Comparison of ENCODE assay signal across 4 cellular contexts in genomic region chr6:16613504-16613903, GRCh38.
DNase-seq lines count a peak whose midpoint lies in the region; ATAC-seq, FAIRE-seq and TF ChIP-seq lines count a peak whose summit lies in the region.
"Not testable (repeated sequence)": the region's sequence is repeated elsewhere in the genome, so short reads cannot be mapped to it uniquely, and the experiment has no call there.

No MANE protein-coding gene starts in this region.

- not testable (repeated sequence) for H3K9me3 ChIP-seq in HEK293 (ENCODE audit: control insufficient read depth, insufficient read depth, low read depth, low read length); esophagus muscularis mucosa; HepG2 (ENCODE audit: low read length)

- not testable (repeated sequence) for H3K27me3 ChIP-seq in esophagus muscularis mucosa; HepG2 (ENCODE audit: control insufficient read depth in 1 of 2, insufficient read depth in 2 of 2, low read length in 2 of 2)

- not testable (repeated sequence) for TF ChIP-seq CTCF in HEK293 (tag by site-specific recombination; IDR thresholded peaks at IDR 0.05); esophagus muscularis mucosa (IDR thresholded peaks at IDR 0.05); HepG2 (CRISPR knock-in tag; IDR thresholded peaks at IDR 0.05)

- not testable (repeated sequence) for H3K4me3 ChIP-seq in HEK293 (ENCODE audit: low read depth, low read length); esophagus muscularis mucosa; HepG2 (replicated peaks in 1 of 3; ENCODE audit: insufficient read depth in 1 of 3, low read depth in 2 of 3, low read length in 3 of 3)

- TF ChIP-seq RAD21 in HepG2 (CRISPR knock-in tag; IDR thresholded peaks at IDR 0.05) = not testable (repeated sequence)

- not testable (repeated sequence) for H2AFZ ChIP-seq in HepG2 (ENCODE audit: low read length)

- 97% methylated on average over 2 of the region's 2 CpGs for WGBS in esophagus muscularis mucosa
- WGBS in HepG2 (ENCODE audit: low lambda C conversion rate) = 99% methylated on average over 2 of the region's 2 CpGs

- not testable (repeated sequence) for H3K4me2 ChIP-seq in HepG2 (ENCODE audit: low read depth, low read length)

- not testable (repeated sequence) for ATAC-seq in HepG2

- not testable (repeated sequence) for TF ChIP-seq EP300 in esophagus muscularis mucosa (IDR thresholded peaks at IDR 0.05); HepG2 (IDR thresholded peaks at IDR 0.05; ENCODE audit: low read depth in 2 of 2, low read length in 2 of 2); HepG2 (CRISPR knock-in tag; IDR thresholded peaks at IDR 0.05; ENCODE audit: borderline replicate concordance)

- CTCF ChIA-PET in HEK293 (lab: Yijun Ruan, JAX) = interaction anchor here (0.7 kb wide), 1 partner anchor 145 kb away, joined by 3 read pairs; no protein-coding TSS in a partner anchor
- CTCF ChIA-PET in HepG2 (lab: Yijun Ruan, JAX; ENCODE audit: low intra/inter-chr PET ratio, low total read pairs) = not testable (repeated sequence)

- intact Hi-C loops in esophagus muscularis mucosa (cut with DNase I); HepG2 (cut with micrococcal nuclease; ENCODE audit: unreplicated experiment): not testable (repeated sequence)

- FAIRE-seq in islet of Langerhans (lab: Jason Lieb, UNC) = peak; percentile 64
- not testable (repeated sequence) for FAIRE-seq in HepG2 (lab: Jason Lieb, UNC)

- H3K9ac ChIP-seq in HepG2 (ENCODE audit: insufficient read depth, low read depth, low read length) = not testable (repeated sequence)

- not testable (repeated sequence) for H3K79me2 ChIP-seq in HepG2 (ENCODE audit: insufficient read depth, low read length)

- in situ Hi-C loops in HepG2 (cut with HindIII; ENCODE audit: extremely low pct_ligation_motif_present, low pct_unique_long_range_greater_than_20kb) = not testable (repeated sequence)

- not testable (repeated sequence) for TF ChIP-seq POLR2A in esophagus muscularis mucosa (IDR thresholded peaks at IDR 0.05; ENCODE audit: low read depth); HepG2 (IDR thresholded peaks at IDR 0.05; ENCODE audit: insufficient read depth in 1 of 2, low read depth in 2 of 2, low read length in 2 of 2)

- H3K36me3 ChIP-seq in HEK293 (ENCODE audit: control insufficient read depth in 2 of 2, insufficient read depth in 1 of 2, low read length in 2 of 2); esophagus muscularis mucosa; HepG2 (replicated peaks in 1 of 2; ENCODE audit: control insufficient read depth in 1 of 2, insufficient read depth in 2 of 2, low read length in 2 of 2): not testable (repeated sequence)

- not testable (repeated sequence) for H3K4me1 ChIP-seq in HEK293 (ENCODE audit: control insufficient read depth, insufficient read depth, low read length); esophagus muscularis mucosa; HepG2 (ENCODE audit: insufficient read depth, low read length)

- DNase-seq in esophagus muscularis mucosa (ENCODE audit: extremely low spot score) = peak; percentile 55
- DNase-seq in HepG2 (ENCODE audit: low spot score) = not testable (repeated sequence)

- BruUV-seq in HepG2 (replicated peaks; lab: Mats Ljungman, UMichigan) = not testable (repeated sequence)

- POLR2A ChIA-PET in HEK293 (lab: Yijun Ruan, JAX); HepG2 (lab: Yijun Ruan, JAX): not testable (repeated sequence)

- not testable (repeated sequence) for H3K27ac ChIP-seq in HEK293 (ENCODE audit: extremely low read depth, low read depth, low read length); esophagus muscularis mucosa (replicated peaks in 1 of 4); HepG2 (ENCODE audit: extremely low read length, insufficient read depth, low read length)

- H4K20me1 ChIP-seq in HepG2 (ENCODE audit: insufficient read depth, low read length) = not testable (repeated sequence)

TF ChIP-seq in HEK293, 187 proteins besides CTCF, POLR2A, EP300 and RAD21:
- TF ChIP-seq ZNF121 (tag by site-specific recombination; IDR thresholded peaks at IDR 0.05) = peak; percentile 54; the same call in 1 of the 2 replicates
TF ChIP-seq in HEK293: peak in this region for 1; not testable (repeated sequence) for 186.

TF ChIP-seq in HepG2, 621 proteins besides CTCF, POLR2A, EP300 and RAD21:
- TF ChIP-seq ZNF121 (CRISPR knock-in tag; IDR thresholded peaks at IDR 0.05) = peak; percentile 64
